8 cellular contexts compared by ENCODE assay signal in genomic region chr3:51391566-51392300, GRCh38. TPM values are rescaled to one million over a fixed set of nuclear protein-coding genes. Genes with fewer than 3 reads are reported as not detected.
DNase-seq lines count a peak whose midpoint lies in the region; ATAC-seq, FAIRE-seq and TF ChIP-seq lines count a peak whose summit lies in the region.

No MANE protein-coding gene starts in this region.

- intact Hi-C loops in activated T-helper 2 cell treated with anti-CD3 and anti-CD28 coated beads, Interferon-gamma antibody, Interleukin-2, Interleukin-4, amounts not matched to agents 10 μg/mL and 5 μg/mL and 100 μg/mL, durations not matched to agents 14 hours and 24 hours and 36 hours (cut with micrococcal nuclease) = loop anchor here (1.0 to 2.0 kb wide), 3 partner anchors 108 to 819 kb away; partner anchors contain the start of gene TEX264

- peak; percentile 17 for DNase-seq in COR-L47 (lab: John Stamatoyannopoulos, UW)
- peak; percentile 31 for DNase-seq in LHCN-M2 (ENCODE audit: low read depth)
- DNase-seq in activated T-helper 2 cell treated with anti-CD3 and anti-CD28 coated beads, Interferon-gamma antibody, Interleukin-2, Interleukin-4, amounts not matched to agents 10 μg/mL and 5 μg/mL and 100 μg/mL, durations not matched to agents 14 hours and 24 hours and 36 hours (ENCODE audit: low spot score) = peak; percentile 50
- peak; percentile 43 for DNase-seq in fibroblast of villous mesenchyme (ENCODE audit: low read depth)
- DNase-seq in HuH-7 (ENCODE audit: low spot score) = no peak
- DNase-seq in RCC 7860 (ENCODE audit: low spot score) = no peak

- peaks cover 54% of the 10 kb centered on the region for H3K4me1 Mint-ChIP-seq in activated T-helper 2 cell treated with anti-CD3 and anti-CD28 coated beads, Interferon-gamma antibody, Interleukin-2, Interleukin-4, amounts not matched to agents 10 μg/mL and 5 μg/mL and 100 μg/mL, durations not matched to agents 14 hours and 24 hours and 36 hours (ENCODE audit: low read depth)

- H3K4me3 ChIP-seq in fibroblast of villous mesenchyme (ENCODE audit: low read depth, low read length) (peak overlapping the region; percentile 65), neuron (ENCODE audit: low read length) (peak overlapping the region; percentile 58)

- no peaks in the 10 kb centered on the region for H3K27me3 Mint-ChIP-seq in activated T-helper 2 cell treated with anti-CD3 and anti-CD28 coated beads, Interferon-gamma antibody, Interleukin-2, Interleukin-4, amounts not matched to agents 10 μg/mL and 5 μg/mL and 100 μg/mL, durations not matched to agents 14 hours and 24 hours and 36 hours (ENCODE audit: low read depth)

- peaks cover 67% of the 10 kb centered on the region for H3K36me3 Mint-ChIP-seq in activated T-helper 2 cell treated with anti-CD3 and anti-CD28 coated beads, Interferon-gamma antibody, Interleukin-2, Interleukin-4, amounts not matched to agents 10 μg/mL and 5 μg/mL and 100 μg/mL, durations not matched to agents 14 hours and 24 hours and 36 hours (ENCODE audit: low read depth)

- ATAC-seq in GM21529 (IDR thresholded peaks at IDR 0.05; ENCODE audit: unreplicated experiment) = peak; percentile 5

- H3K27ac Mint-ChIP-seq in activated T-helper 2 cell treated with anti-CD3 and anti-CD28 coated beads, Interferon-gamma antibody, Interleukin-2, Interleukin-4, amounts not matched to agents 10 μg/mL and 5 μg/mL and 100 μg/mL, durations not matched to agents 14 hours and 24 hours and 36 hours = peak overlapping the region; percentile 83

- peaks cover 20% of the 10 kb centered on the region for H3K9me3 ChIP-seq in neuron (ENCODE audit: low read length)

- no peak for TF ChIP-seq CTCF in fibroblast of villous mesenchyme (IDR thresholded peaks at IDR 0.05; ENCODE audit: insufficient read depth, low read depth, low read length)

- FAIRE-seq in RCC 7860 (lab: Jason Lieb, UNC) = no peak

- H3K4me3 Mint-ChIP-seq in activated T-helper 2 cell treated with anti-CD3 and anti-CD28 coated beads, Interferon-gamma antibody, Interleukin-2, Interleukin-4, amounts not matched to agents 10 μg/mL and 5 μg/mL and 100 μg/mL, durations not matched to agents 14 hours and 24 hours and 36 hours (ENCODE audit: low read depth) = peak overlapping the region; percentile 82

- peaks cover 35% of the 10 kb centered on the region for H3K4me1 ChIP-seq in neuron (ENCODE audit: insufficient read depth, low read length)

- no peak overlapping the region for H2AFZ ChIP-seq in neuron (ENCODE audit: low read depth, low read length)

- peaks cover 76% of the 10 kb centered on the region for H3K36me3 ChIP-seq in neuron (ENCODE audit: insufficient read depth, low read length)

- H3K9me3 Mint-ChIP-seq in activated T-helper 2 cell treated with anti-CD3 and anti-CD28 coated beads, Interferon-gamma antibody, Interleukin-2, Interleukin-4, amounts not matched to agents 10 μg/mL and 5 μg/mL and 100 μg/mL, durations not matched to agents 14 hours and 24 hours and 36 hours = no peaks in the 10 kb centered on the region

- H3K27me3 ChIP-seq in neuron (ENCODE audit: insufficient read depth, low read length) = no peaks in the 10 kb centered on the region

RNA-seq across cellular contexts. Expression of gene RBM15B, which starts 0.6 kb away (rescaled TPM):
- total RNA-seq in LHCN-M2 (2014; rRNA removed) (30.2 and 34.2 TPM in 2 replicates), fibroblast of villous mesenchyme (31.1 and 38.0 TPM in 2 replicates)
- polyA plus RNA-seq in LHCN-M2 (2012) = 24.2 TPM
- 36.1 and 37.4 TPM in 2 replicates for total RNA-seq in activated T-helper 2 cell treated with anti-CD3 and anti-CD28 coated beads, Interferon-gamma antibody, Interleukin-2, Interleukin-4, amounts not matched to agents 10 μg/mL and 5 μg/mL and 100 μg/mL, durations not matched to agents 14 hours and 24 hours and 36 hours

RNA-seq across cellular contexts. Expression of gene MANF, which starts 6.6 kb away (rescaled TPM):
- total RNA-seq in LHCN-M2 (2014; rRNA removed) (122 and 126 TPM in 2 replicates), fibroblast of villous mesenchyme (88.6 and 126 TPM in 2 replicates)
- 125 TPM for polyA plus RNA-seq in LHCN-M2 (2012)
- 235 and 238 TPM in 2 replicates for total RNA-seq in activated T-helper 2 cell treated with anti-CD3 and anti-CD28 coated beads, Interferon-gamma antibody, Interleukin-2, Interleukin-4, amounts not matched to agents 10 μg/mL and 5 μg/mL and 100 μg/mL, durations not matched to agents 14 hours and 24 hours and 36 hours

Comparison
In these comparisons a context has a peak if more than half of its experiments do, and no peak if none do; other contexts are left out.
1. DNase-seq: peak in COR-L47 (single experiment), LHCN-M2 (single experiment), activated T-helper 2 cell treated with anti-CD3 and anti-CD28 coated beads, Interferon-gamma antibody, Interleukin-2, Interleukin-4, amounts not matched to agents 10 μg/mL and 5 μg/mL and 100 μg/mL, durations not matched to agents 14 hours and 24 hours and 36 hours (single experiment) and fibroblast of villous mesenchyme (single experiment); none in HuH-7 (single experiment) and RCC 7860 (single experiment).